Comparison of ENCODE assay signal across 9 cellular contexts in the genomic region with DNA sequence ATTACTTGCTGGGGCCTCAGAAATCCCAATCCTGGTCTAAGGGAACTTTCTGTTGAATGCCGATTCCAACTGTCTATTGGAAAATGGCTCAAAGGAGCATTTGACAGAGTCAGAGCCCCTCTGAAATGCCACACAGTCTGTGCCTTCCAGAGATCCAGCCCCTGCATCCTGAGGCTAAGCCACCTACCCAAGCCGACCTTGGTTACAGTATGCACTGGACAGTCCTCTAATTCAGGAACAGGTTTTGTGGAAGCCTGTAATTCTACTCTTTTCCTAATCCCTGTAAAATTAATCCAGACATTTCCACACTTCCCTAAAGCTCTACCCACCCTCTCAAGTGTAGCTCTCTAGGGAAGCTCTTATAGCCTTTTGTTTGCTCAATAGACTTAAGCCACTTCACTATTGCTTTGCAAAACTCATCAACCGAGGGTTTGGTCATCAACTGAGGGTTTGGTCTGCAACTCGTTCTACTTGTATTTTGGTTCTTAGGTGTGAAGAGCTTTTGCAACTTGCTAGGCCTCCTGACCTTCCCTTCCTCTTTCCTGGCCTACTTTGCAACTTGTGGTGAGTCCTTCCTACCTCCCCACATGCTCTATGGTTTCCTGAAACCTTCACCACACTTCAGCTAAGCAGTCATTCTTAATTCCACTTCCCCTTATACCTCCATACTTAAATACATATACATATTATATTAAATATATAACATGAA.
A peak's percentile ranks its signal among the peaks of the same experiment; 100 is the strongest.
DNase-seq lines count a peak whose midpoint lies in the region; ATAC-seq and TF ChIP-seq lines count a peak whose summit lies in the region.
"Had no signal": no experiment of that assay in that cellular context is flagged by ENCODE, and none has a peak within 500 bp of the region (broad histone marks: within the 10 kb centered on the region; RNA-seq: fewer than 3 reads in every experiment).

No MANE protein-coding gene starts in this region.

- peak overlapping the region; percentile 0 for H3K27ac Mint-ChIP-seq in activated T-helper 17 cell treated with anti-CD3 and anti-CD28 coated beads, Interleukin-2, amount 50 U/mL, for 72 hours

- H3K9me3 ChIP-seq in adrenal gland (replicated peaks in 1 of 3), result no peaks in the 10 kb centered on the region
- no peaks in the 10 kb centered on the region for H3K9me3 ChIP-seq in right atrium auricular region

- no peaks in the 10 kb centered on the region for H3K4me1 ChIP-seq in adrenal gland (replicated peaks in 1 of 2)
- no peaks in the 10 kb centered on the region for H3K4me1 ChIP-seq in right atrium auricular region

- no peaks in the 10 kb centered on the region for H3K27me3 Mint-ChIP-seq in activated T-helper 17 cell treated with anti-CD3 and anti-CD28 coated beads, Interleukin-2, amount 50 U/mL, for 72 hours

- peak overlapping the region; percentile 25 for H3K4me3 Mint-ChIP-seq in activated T-helper 17 cell treated with anti-CD3 and anti-CD28 coated beads, Interleukin-2, amount 50 U/mL, for 72 hours

- ATAC-seq in GM19452 (IDR thresholded peaks at IDR 0.05; ENCODE audit: unreplicated experiment) (peak; percentile 92), HG03378 (IDR thresholded peaks at IDR 0.05; ENCODE audit: unreplicated experiment) (peak; percentile 93)
- ATAC-seq in activated T-helper 17 cell treated with anti-CD3 and anti-CD28 coated beads, Interleukin-2, amount 50 U/mL, for 72 hours (replicated peaks), result peak; percentile 87

- no peaks in the 10 kb centered on the region for H3K36me3 Mint-ChIP-seq in activated T-helper 17 cell treated with anti-CD3 and anti-CD28 coated beads, Interleukin-2, amount 50 U/mL, for 72 hours (ENCODE audit: low read depth)

- TF ChIP-seq POLR2A in adrenal gland (IDR thresholded peaks at IDR 0.05), result no peak

- peaks cover 37% of the 10 kb centered on the region for H3K4me1 Mint-ChIP-seq in activated T-helper 17 cell treated with anti-CD3 and anti-CD28 coated beads, Interleukin-2, amount 50 U/mL, for 72 hours

- H3K36me3 ChIP-seq in adrenal gland (replicated peaks in 1 of 2) (no peaks in the 10 kb centered on the region), right atrium auricular region (no peaks in the 10 kb centered on the region)

- TF ChIP-seq CTCF in adrenal gland (IDR thresholded peaks at IDR 0.05) (no peak), right atrium auricular region (IDR thresholded peaks at IDR 0.05) (no peak)

- H3K27ac ChIP-seq in adrenal gland (no peak overlapping the region), right atrium auricular region (no peak overlapping the region)

- DNase-seq in CMK (ENCODE audit: low read depth) (peak; percentile 40), adrenal gland (no peak), right atrium auricular region (ENCODE audit: low spot score) (no peak), GM19238 (ENCODE audit: insufficient read length, low spot score) (no peak)
- no peak for DNase-seq in effector CD4-positive, alpha-beta T cell
- DNase-seq: kidney had no signal

- intact Hi-C loops in adrenal gland (cut with DNase I), result no loop called here

- H3K27me3 ChIP-seq in adrenal gland (no peaks in the 10 kb centered on the region), right atrium auricular region (no peaks in the 10 kb centered on the region)

- WGBS in adrenal gland, 4 donors, result 66 to 76% (median 75%) methylated on average over 4 of the region's 4 CpGs

- H3K9me3 Mint-ChIP-seq in activated T-helper 17 cell treated with anti-CD3 and anti-CD28 coated beads, Interleukin-2, amount 50 U/mL, for 72 hours, result peaks cover 4% of the 10 kb centered on the region

- H3K4me3 ChIP-seq in adrenal gland (no peak overlapping the region), right atrium auricular region (no peak overlapping the region)
